ENCODE assay signal across 31 cellular contexts in genomic region chr4:147428583-147428982, GRCh38. TPM values are rescaled to one million over a fixed set of nuclear protein-coding genes. Genes with fewer than 3 reads are reported as not detected.
"Had no signal": no experiment of that assay in that cellular context is flagged by ENCODE, and none has a peak within 500 bp of the region (broad histone marks: within the 10 kb centered on the region; RNA-seq: fewer than 3 reads in every experiment).

No MANE protein-coding gene starts in this region.

- H3K4me3 Mint-ChIP-seq: activated CD4-positive, alpha-beta memory T cell treated with anti-CD3 and anti-CD28 coated beads for 36 hours; activated CD4-positive, alpha-beta T cell treated with anti-CD3 and anti-CD28 coated beads for 36 hours; activated CD4-positive, alpha-beta T cell treated with anti-CD3 and anti-CD28 coated beads, Interleukin-2, amount 10 ng/mL, durations not matched to agents 24 days and 14 days; activated CD8-positive, alpha-beta memory T cell treated with anti-CD3 and anti-CD28 coated beads, Interleukin-2, amount 10 ng/mL, durations not matched to agents 7 days and 5 days; activated CD8-positive, alpha-beta T cell treated with anti-CD3 and anti-CD28 coated beads, Interleukin-2, amount 10 ng/mL, durations not matched to agents 7 days and 5 days; activated naive CD4-positive, alpha-beta T cell treated with anti-CD3 and anti-CD28 coated beads for 36 hours; activated naive CD4-positive, alpha-beta T cell treated with anti-CD3 and anti-CD28 coated beads, Interleukin-2, amount 50 U/mL, for 24 hours; activated naive CD8-positive, alpha-beta T cell treated with anti-CD3 and anti-CD28 coated beads for 36 hours; activated naive CD8-positive, alpha-beta T cell treated with anti-CD3 and anti-CD28 coated beads, Interleukin-2, amount 50 U/mL, for 24 hours; activated T-helper 1 cell treated with anti-CD3 and anti-CD28 coated beads, Interleukin-12 subunit alpha, Interleukin-12 subunit beta, Interleukin-2, Interleukin-4 antibody, amounts not matched to agents 30 ng/mL and 10 ng/mL and 1 ng/mL, durations not matched to agents 14 hours and 24 hours and 36 hours; central memory CD8-positive, alpha-beta T cell; dendritic cell treated with granulocyte-macrophage colony-stimulating factor and Interleukin-4, amounts not matched to agents 40 ng/mL and 50 ng/mL, for 4 days; effector memory CD8-positive, alpha-beta T cell had no signal

- H3K27me3 Mint-ChIP-seq: activated CD4-positive, alpha-beta memory T cell treated with anti-CD3 and anti-CD28 coated beads for 36 hours; activated CD4-positive, alpha-beta T cell treated with anti-CD3 and anti-CD28 coated beads, Interleukin-2, amount 10 ng/mL, durations not matched to agents 24 days and 14 days; activated CD8-positive, alpha-beta memory T cell treated with anti-CD3 and anti-CD28 coated beads, Interleukin-2, amount 10 ng/mL, durations not matched to agents 7 days and 5 days; activated naive CD8-positive, alpha-beta T cell treated with anti-CD3 and anti-CD28 coated beads for 36 hours; activated naive CD8-positive, alpha-beta T cell treated with anti-CD3 and anti-CD28 coated beads, Interleukin-2, amount 50 U/mL, for 24 hours; central memory CD8-positive, alpha-beta T cell; dendritic cell treated with granulocyte-macrophage colony-stimulating factor and Interleukin-4, amounts not matched to agents 40 ng/mL and 50 ng/mL, for 4 days had no signal

- H3K9me3 Mint-ChIP-seq: activated CD4-positive, alpha-beta T cell treated with anti-CD3 and anti-CD28 coated beads, Interleukin-2, amount 10 ng/mL, durations not matched to agents 24 days and 14 days; activated T-helper 1 cell treated with anti-CD3 and anti-CD28 coated beads, Interleukin-12 subunit alpha, Interleukin-12 subunit beta, Interleukin-2, Interleukin-4 antibody, amounts not matched to agents 30 ng/mL and 10 ng/mL and 1 ng/mL, durations not matched to agents 14 hours and 24 hours and 36 hours; central memory CD8-positive, alpha-beta T cell had no signal

- H3K27ac ChIP-seq: adrenal gland, body of pancreas, coronary artery, dorsolateral prefrontal cortex, esophagus squamous epithelium, heart left ventricle had no signal

- H3K4me1 ChIP-seq: adrenal gland, body of pancreas, esophagus squamous epithelium, heart left ventricle had no signal

- H3K9me3 ChIP-seq: adrenal gland, body of pancreas had no signal

- H3K27me3 ChIP-seq: adrenal gland, body of pancreas, dorsolateral prefrontal cortex, esophagus squamous epithelium, heart left ventricle had no signal

- H3K36me3 Mint-ChIP-seq: activated CD4-positive, alpha-beta memory T cell treated with anti-CD3 and anti-CD28 coated beads for 36 hours; activated CD8-positive, alpha-beta memory T cell treated with anti-CD3 and anti-CD28 coated beads, Interleukin-2, amount 10 ng/mL, durations not matched to agents 7 days and 5 days; activated naive CD4-positive, alpha-beta T cell treated with anti-CD3 and anti-CD28 coated beads, Interleukin-2, amount 50 U/mL, for 24 hours; activated naive CD8-positive, alpha-beta T cell treated with anti-CD3 and anti-CD28 coated beads for 36 hours had no signal

- H3K27ac Mint-ChIP-seq: activated CD4-positive, alpha-beta memory T cell treated with anti-CD3 and anti-CD28 coated beads for 36 hours; activated CD4-positive, alpha-beta T cell treated with anti-CD3 and anti-CD28 coated beads for 36 hours; activated CD4-positive, alpha-beta T cell treated with anti-CD3 and anti-CD28 coated beads, Interleukin-2, amount 10 ng/mL, durations not matched to agents 24 days and 14 days; activated CD8-positive, alpha-beta memory T cell treated with anti-CD3 and anti-CD28 coated beads, Interleukin-2, amount 10 ng/mL, durations not matched to agents 7 days and 5 days; activated CD8-positive, alpha-beta T cell treated with anti-CD3 and anti-CD28 coated beads, Interleukin-2, amount 10 ng/mL, durations not matched to agents 7 days and 5 days; activated naive CD4-positive, alpha-beta T cell treated with anti-CD3 and anti-CD28 coated beads for 36 hours; activated naive CD4-positive, alpha-beta T cell treated with anti-CD3 and anti-CD28 coated beads, Interleukin-2, amount 50 U/mL, for 24 hours; activated naive CD8-positive, alpha-beta T cell treated with anti-CD3 and anti-CD28 coated beads for 36 hours; activated naive CD8-positive, alpha-beta T cell treated with anti-CD3 and anti-CD28 coated beads, Interleukin-2, amount 50 U/mL, for 24 hours; activated T-helper 1 cell treated with anti-CD3 and anti-CD28 coated beads, Interleukin-12 subunit alpha, Interleukin-12 subunit beta, Interleukin-2, Interleukin-4 antibody, amounts not matched to agents 30 ng/mL and 10 ng/mL and 1 ng/mL, durations not matched to agents 14 hours and 24 hours and 36 hours; activated T-helper 2 cell treated with anti-CD3 and anti-CD28 coated beads, Interferon-gamma antibody, Interleukin-2, Interleukin-4, amounts not matched to agents 10 μg/mL and 5 μg/mL and 100 μg/mL, durations not matched to agents 14 hours and 24 hours and 36 hours; dendritic cell treated with granulocyte-macrophage colony-stimulating factor and Interleukin-4, amounts not matched to agents 40 ng/mL and 50 ng/mL, for 4 days; effector memory CD8-positive, alpha-beta T cell had no signal

- DNase-seq: activated CD4-positive, alpha-beta memory T cell treated with anti-CD3 and anti-CD28 coated beads for 36 hours; activated CD4-positive, alpha-beta T cell treated with anti-CD3 and anti-CD28 coated beads for 36 hours; activated CD4-positive, alpha-beta T cell treated with anti-CD3 and anti-CD28 coated beads, Interleukin-2, amount 10 ng/mL, durations not matched to agents 24 days and 14 days; activated CD4-positive, CD25-positive, alpha-beta regulatory T cell; activated CD4-positive, CD25-positive, alpha-beta regulatory T cell treated with anti-CD3 and anti-CD28 coated beads, Interleukin-2, amount 50 U/mL, for 72 hours; activated CD8-positive, alpha-beta memory T cell treated with anti-CD3 and anti-CD28 coated beads, Interleukin-2, amount 10 ng/mL, durations not matched to agents 7 days and 5 days; activated CD8-positive, alpha-beta memory T cell treated with anti-CD3 and anti-CD28 coated beads, Interleukin-2, amount 50 U/mL, for 4 hours; activated CD8-positive, alpha-beta T cell treated with anti-CD3 and anti-CD28 coated beads, Interleukin-2, amount 10 ng/mL, durations not matched to agents 7 days and 5 days; activated effector memory CD4-positive, alpha-beta T cell treated with anti-CD3 and anti-CD28 coated beads, Interleukin-2, amount 50 U/mL, for 16 hours; activated naive CD4-positive, alpha-beta T cell treated with anti-CD3 and anti-CD28 coated beads for 36 hours; activated naive CD8-positive, alpha-beta T cell treated with anti-CD3 and anti-CD28 coated beads for 36 hours; activated naive CD8-positive, alpha-beta T cell treated with anti-CD3 and anti-CD28 coated beads, Interleukin-2, amount 50 U/mL, for 24 hours; activated T-cell treated with anti-CD3 and anti-CD28 coated beads, Interleukin-2, amount 50 U/mL, for 1 hour; activated T-cell treated with anti-CD3 and anti-CD28 coated beads, Interleukin-2, amount 50 U/mL, for 48 hours; adrenal gland; amygdala; aorta; body of pancreas; dorsolateral prefrontal cortex; effector memory CD8-positive, alpha-beta T cell; esophagus squamous epithelium; heart left ventricle; T-helper 2 cell had no signal

- H3K4me1 Mint-ChIP-seq: activated CD4-positive, alpha-beta T cell treated with anti-CD3 and anti-CD28 coated beads for 36 hours; activated CD4-positive, alpha-beta T cell treated with anti-CD3 and anti-CD28 coated beads, Interleukin-2, amount 10 ng/mL, durations not matched to agents 24 days and 14 days; activated CD8-positive, alpha-beta memory T cell treated with anti-CD3 and anti-CD28 coated beads, Interleukin-2, amount 10 ng/mL, durations not matched to agents 7 days and 5 days; activated naive CD4-positive, alpha-beta T cell treated with anti-CD3 and anti-CD28 coated beads, Interleukin-2, amount 50 U/mL, for 24 hours; activated naive CD8-positive, alpha-beta T cell treated with anti-CD3 and anti-CD28 coated beads for 36 hours; activated naive CD8-positive, alpha-beta T cell treated with anti-CD3 and anti-CD28 coated beads, Interleukin-2, amount 50 U/mL, for 24 hours; central memory CD8-positive, alpha-beta T cell had no signal

- H3K4me3 ChIP-seq: adrenal gland, body of pancreas, coronary artery, dorsolateral prefrontal cortex, esophagus squamous epithelium, heart left ventricle had no signal

- H3K36me3 ChIP-seq: adrenal gland, esophagus squamous epithelium, heart left ventricle had no signal

- ATAC-seq: activated CD4-positive, alpha-beta T cell treated with anti-CD3 and anti-CD28 coated beads for 36 hours; activated CD8-positive, alpha-beta memory T cell treated with anti-CD3 and anti-CD28 coated beads, Interleukin-2, amount 10 ng/mL, durations not matched to agents 7 days and 5 days; activated CD8-positive, alpha-beta T cell treated with anti-CD3 and anti-CD28 coated beads, Interleukin-2, amount 10 ng/mL, durations not matched to agents 7 days and 5 days; activated naive CD8-positive, alpha-beta T cell treated with anti-CD3 and anti-CD28 coated beads, Interleukin-2, amount 50 U/mL, for 24 hours; body of pancreas; effector memory CD8-positive, alpha-beta T cell; heart left ventricle had no signal

RNA-seq across cellular contexts. Expression of gene EDNRA, which starts 52.3 kb away (rescaled TPM):
- total RNA-seq: activated CD4-positive, alpha-beta memory T cell treated with anti-CD3 and anti-CD28 coated beads for 36 hours; activated CD4-positive, alpha-beta T cell treated with anti-CD3 and anti-CD28 coated beads for 36 hours; activated CD4-positive, alpha-beta T cell treated with anti-CD3 and anti-CD28 coated beads, Interleukin-2, amount 10 ng/mL, durations not matched to agents 24 days and 14 days; activated CD8-positive, alpha-beta memory T cell treated with anti-CD3 and anti-CD28 coated beads for 36 hours; activated CD8-positive, alpha-beta memory T cell treated with anti-CD3 and anti-CD28 coated beads, Interleukin-2, amount 10 ng/mL, durations not matched to agents 7 days and 5 days; activated CD8-positive, alpha-beta T cell treated with anti-CD3 and anti-CD28 coated beads, Interleukin-2, amount 10 ng/mL, durations not matched to agents 7 days and 5 days; activated naive CD4-positive, alpha-beta T cell treated with anti-CD3 and anti-CD28 coated beads for 36 hours; activated naive CD8-positive, alpha-beta T cell treated with anti-CD3 and anti-CD28 coated beads for 36 hours; activated T-helper 1 cell treated with anti-CD3 and anti-CD28 coated beads, Interleukin-12 subunit alpha, Interleukin-12 subunit beta, Interleukin-2, Interleukin-4 antibody, amounts not matched to agents 30 ng/mL and 10 ng/mL and 1 ng/mL, durations not matched to agents 14 hours and 24 hours and 36 hours; activated T-helper 2 cell treated with anti-CD3 and anti-CD28 coated beads, Interferon-gamma antibody, Interleukin-2, Interleukin-4, amounts not matched to agents 10 μg/mL and 5 μg/mL and 100 μg/mL, durations not matched to agents 14 hours and 24 hours and 36 hours; T-helper 1 cell treated with Interleukin-12 subunit alpha and Interleukin-12 subunit beta and Interleukin-4 antibody, amounts not matched to agents 30 ng/mL and 1 ng/mL, for 36 hours had no signal
